Comparison of ENCODE assay signal across 15 cellular contexts in genomic region chr13:51821666-51822065, GRCh38. TPM values are rescaled to one million over a fixed set of nuclear protein-coding genes. Genes with fewer than 3 reads are reported as not detected.
DNase-seq lines count a peak whose midpoint lies in the region; ATAC-seq, FAIRE-seq and TF ChIP-seq lines count a peak whose summit lies in the region.
"Had no signal": no experiment of that assay in that cellular context is flagged by ENCODE, and none has a peak within 500 bp of the region (broad histone marks: within the 10 kb centered on the region; RNA-seq: fewer than 3 reads in every experiment).

No MANE protein-coding gene starts in this region.

- TF ChIP-seq RAD21 in GM12878 (IDR thresholded peaks at IDR 0.05; ENCODE audit: insufficient read depth, low read depth, low read length): no peak

- CTCF ChIA-PET in GM12878 (lab: Yijun Ruan, JAX): interaction anchor here (0.7 to 6.3 kb wide), 7 partner anchors 9 to 305 kb away, joined by 3 to 44 read pairs (median 4); partner anchors contain the start of gene TMEM272

- H3K36me3 ChIP-seq in GM12878 (ENCODE audit: control insufficient read depth in 2 of 2, insufficient read depth in 2 of 2, low read length in 1 of 2) (no peaks in the 10 kb centered on the region), thymus (ENCODE audit: control insufficient read depth, insufficient read depth) (no peaks in the 10 kb centered on the region)

- no TSS peak for BruUV-seq in GM12878 (replicated peaks; lab: Mats Ljungman, UMichigan)

- peak overlapping the region; percentile 11; the same call in 1 of the 2 replicates for H3K4me2 ChIP-seq in GM12878 (ENCODE audit: control insufficient read depth, insufficient read depth)

- no peaks in the 10 kb centered on the region for H4K20me1 ChIP-seq in GM12878 (ENCODE audit: control insufficient read depth, insufficient read depth)

- WGBS in GM12878 (ENCODE audit: insufficient coverage, insufficient replicate concordance, low lambda C conversion rate, missing lambda C conversion rate): 13% methylated on average over 2 of the region's 2 CpGs
- 6% methylated on average over 2 of the region's 2 CpGs for WGBS in thymus

- TF ChIP-seq EP300 in GM12878 (IDR thresholded peaks at IDR 0.05; ENCODE audit: borderline replicate concordance in 1 of 2, control insufficient read depth in 1 of 2, low read depth in 2 of 2, low read length in 2 of 2): no peak

- H3K79me2 ChIP-seq in GM12878 (ENCODE audit: control insufficient read depth, insufficient read depth, low read length): no peaks in the 10 kb centered on the region

- DNase-seq in cardiac septum (ENCODE audit: low spot score) (peak; percentile 69), left cardiac atrium (no peak), NOMO-1 treated with dmso at 0.1 percent for 144 hours (lab: John Stamatoyannopoulos, UW; ENCODE audit: unreplicated experiment) (peak; percentile 46), GM12878 (ENCODE audit: low read depth, low spot score) (no peak), GM20000 (ENCODE audit: low spot score) (no peak), NCI-H2029 treated with DMSO at 0.1 percent for 48 hours (lab: John Stamatoyannopoulos, UW) (no peak)
- DNase-seq: NCI-H1694 had no signal

- H3K9ac ChIP-seq in GM12878 (ENCODE audit: control insufficient read depth, insufficient read depth, low read length): no peak overlapping the region

- H3K27ac ChIP-seq in GM12878 (ENCODE audit: control insufficient read depth, insufficient read depth) (no peak overlapping the region), thymus (ENCODE audit: low read depth) (peak overlapping the region; percentile 67)
- H3K27ac ChIP-seq: coronary artery had no signal

- POLR2A ChIA-PET in GM12878 (lab: Charles Lee): interaction anchor here (0.6 to 0.8 kb wide), 4 partner anchors 9 to 461 kb away, joined by 3 to 6 read pairs (median 4); no protein-coding TSS in a partner anchor

- intact Hi-C loops in cardiac septum (cut with DNase I): no loop called here
- intact Hi-C loops in left cardiac atrium (cut with DNase I): no loop called here
- intact Hi-C loops in GM12878 (cut with micrococcal nuclease; ENCODE audit: unreplicated experiment): no loop called here

- H3K4me3 ChIP-seq in GM12878: no peak overlapping the region
- peak overlapping the region; percentile 25 for H3K4me3 ChIP-seq in thymus (ENCODE audit: low read length)
- H3K4me3 ChIP-seq: coronary artery had no signal

- H3K4me1 ChIP-seq in GM12878 (ENCODE audit: control insufficient read depth, insufficient read depth, low read length): peaks cover 30% of the 10 kb centered on the region
- H3K4me1 ChIP-seq in thymus (ENCODE audit: control insufficient read depth, insufficient read depth, low read length): peaks cover 32% of the 10 kb centered on the region

- in situ Hi-C loops in GM12878 (cut with MboI): no loop called here

- SMC1A ChIA-PET in GM12878 (lab: Charles Lee; ENCODE audit: uncharacterized antibody, unreplicated experiment): interaction anchor here (0.6 to 4.9 kb wide), 3 partner anchors 10 to 723 kb away, joined by 3 to 36 read pairs (median 4); no protein-coding TSS in a partner anchor

- RAD21 ChIA-PET in GM12878 (lab: Charles Lee; ENCODE audit: unreplicated experiment): interaction anchor here (0.5 to 0.8 kb wide), 3 partner anchors 11 to 1427 kb away, joined by 3 to 4 read pairs (median 3); no protein-coding TSS in a partner anchor

- no peak for FAIRE-seq in GM12878 (lab: Jason Lieb, UNC)
- FAIRE-seq: keratinocyte, TTC549, urothelium cell line had no signal

- H3K27me3 ChIP-seq in GM12878 (replicated peaks in 1 of 2; ENCODE audit: control insufficient read depth in 2 of 2, insufficient read depth in 2 of 2, low read length in 1 of 2) (no peaks in the 10 kb centered on the region), thymus (ENCODE audit: control insufficient read depth, insufficient read depth) (no peaks in the 10 kb centered on the region)

- TF ChIP-seq POLR2A in GM12878 (IDR thresholded peaks at IDR 0.05; ENCODE audit: low read depth, low read length): no peak

- ATAC-seq in left cardiac atrium: no peak
- ATAC-seq in GM12878: no peak; the same call in 2 of the 3 replicates
- no peak for ATAC-seq in HG02884 (IDR thresholded peaks at IDR 0.05; ENCODE audit: unreplicated experiment)
- ATAC-seq: Panc1 had no signal

- TF ChIP-seq CTCF in GM12878 (IDR thresholded peaks at IDR 0.05 in 2 of 3, conservative IDR thresholded peaks at IDR 0.05 in 1 of 3; ENCODE audit: control insufficient read depth in 2 of 3, extremely low read depth in 1 of 3, insufficient read depth in 1 of 3, low read depth in 3 of 3, low read length in 3 of 3) (no peak), GM20000 (IDR thresholded peaks at IDR 0.05; ENCODE audit: extremely low read depth, missing control alignments) (no peak)

- H3K9me3 ChIP-seq in GM12878 (replicated peaks; ENCODE audit: control insufficient read depth, insufficient read depth, low read length) (no peaks in the 10 kb centered on the region), thymus (ENCODE audit: control insufficient read depth) (no peaks in the 10 kb centered on the region)

- H2AFZ ChIP-seq in GM12878 (ENCODE audit: control insufficient read depth, low read depth, low read length): no peak overlapping the region; the same call in 1 of the 2 replicates

TF ChIP-seq in GM12878, 131 proteins besides CTCF, POLR2A, EP300 and RAD21 (continues in another document):
- TF ChIP-seq MTA3 (IDR thresholded peaks at IDR 0.05; ENCODE audit: borderline replicate concordance, low read length) (no peak), TCF12 (IDR thresholded peaks at IDR 0.05; ENCODE audit: low read depth, low read length) (no peak), ZNF384 (IDR thresholded peaks at IDR 0.05; ENCODE audit: borderline replicate concordance, low read depth, low read length) (peak; percentile 77; the same call in 1 of the 2 replicates), CHD1 (IDR thresholded peaks at IDR 0.05; ENCODE audit: low read depth, low read length) (no peak), GATAD2B (conservative IDR thresholded peaks at IDR 0.05; ENCODE audit: low read depth) (no peak)

RNA-seq across cellular contexts. Expression of gene DHRS12, which starts 17.7 kb away (rescaled TPM):
- total RNA-seq in cardiac septum: 9.8 TPM
- total RNA-seq in left cardiac atrium: 10 to 100 TPM in 1 of 2 donors, 1 to 10 TPM in 1; 9.1 to 13.3 TPM
- total RNA-seq in GM12878 (2013; cell fraction: nucleolus; rRNA removed): 4.2 and 5.0 TPM in 2 replicates
- total RNA-seq in GM12878 (2014; rRNA removed): 9.9 and 11.6 TPM in 2 replicates
- 4.3 TPM in 2 replicates for total RNA-seq in GM12878 (2014; rRNA removed; fragmentation: Illumina TruSeq; extraction: Trizol)
- 7.0 and 7.7 TPM in 2 replicates for total RNA-seq in GM12878 (2021)
- polyA plus RNA-seq in GM12878 (2011; ENCODE audit: low read depth): 3.4 TPM
- 5.5 and 6.5 TPM in 2 replicates for polyA plus RNA-seq in GM12878 (2011; rRNA removed)
- polyA plus RNA-seq in GM12878 (2011; cell fraction: cytosol; rRNA removed): 4.8 and 5.9 TPM in 2 replicates
- 9.8 and 10.1 TPM in 2 replicates for polyA plus RNA-seq in GM12878 (2011; cell fraction: nucleus; rRNA removed)
- polyA plus RNA-seq in GM12878 (2012): 6.4 and 7.2 TPM in 2 replicates
- polyA plus RNA-seq in GM12878 (2014; fragmentation: Illumina TruSeq; extraction: Trizol): 7.8 and 9.0 TPM in 2 replicates
- 1 to 10 TPM; 2.9 to 4.0 TPM for polyA plus RNA-seq in GM12878 (2014; fragmentation: Nextera tagmentation; extraction: Ambion mirVana)
- polyA plus RNA-seq in GM12878 (2014; rRNA removed): 8.8 and 11.9 TPM in 2 replicates
- polyA plus RNA-seq in GM12878 (2016; fragmentation: Nextera tagmentation; extraction: Ambion mirVana): 10 to 100 TPM; 10.7 to 11.3 TPM
- 2.9 and 4.2 TPM in 2 replicates for polyA minus RNA-seq in GM12878 (2011; rRNA and poly(A)+ RNA removed)
- 2.3 TPM in 1 of 2 replicates, not detected in the other for polyA minus RNA-seq in GM12878 (2011; cell fraction: cytosol; rRNA and poly(A)+ RNA removed)
- 3.6 and 5.7 TPM in 2 replicates for polyA minus RNA-seq in GM12878 (2011; cell fraction: nucleus; rRNA and poly(A)+ RNA removed)
- polyA plus RNA-seq in thymus: 14.8 TPM

RNA-seq across cellular contexts. Expression of gene TMEM272, which starts 23.3 kb away (rescaled TPM):
- total RNA-seq in cardiac septum: 1.7 TPM
- 1 to 10 TPM in 1 of 2 donors, under 1 TPM in 1; 0.68 to 1.4 TPM for total RNA-seq in left cardiac atrium
- not detected in 2 replicates for total RNA-seq in GM12878 (2013; cell fraction: nucleolus; rRNA removed)
- total RNA-seq in GM12878 (2014; rRNA removed): 0.05 TPM in 1 of 2 replicates, not detected in the other
- not detected in 2 replicates for total RNA-seq in GM12878 (2014; rRNA removed; fragmentation: Illumina TruSeq; extraction: Trizol)
- total RNA-seq in GM12878 (2021): not detected in 2 replicates
- not detected for polyA plus RNA-seq in GM12878 (2011; ENCODE audit: low read depth)
- polyA plus RNA-seq in GM12878 (2011; rRNA removed): 0.01 and 0.04 TPM in 2 replicates
- polyA plus RNA-seq in GM12878 (2011; cell fraction: cytosol; rRNA removed): not detected in 2 replicates
- 0.04 TPM in 1 of 2 replicates, not detected in the other for polyA plus RNA-seq in GM12878 (2011; cell fraction: nucleus; rRNA removed)
- polyA plus RNA-seq in GM12878 (2012): not detected in 2 replicates
- polyA plus RNA-seq in GM12878 (2014; fragmentation: Illumina TruSeq; extraction: Trizol): not detected in 2 replicates
- not detected for polyA plus RNA-seq in GM12878 (2014; fragmentation: Nextera tagmentation; extraction: Ambion mirVana)
- polyA plus RNA-seq in GM12878 (2014; rRNA removed): 0.04 TPM in 1 of 2 replicates, not detected in the other
- polyA plus RNA-seq in GM12878 (2016; fragmentation: Nextera tagmentation; extraction: Ambion mirVana): not detected
- 0.15 TPM in 1 of 2 replicates, not detected in the other for polyA minus RNA-seq in GM12878 (2011; rRNA and poly(A)+ RNA removed)
- not detected in 2 replicates for polyA minus RNA-seq in GM12878 (2011; cell fraction: cytosol; rRNA and poly(A)+ RNA removed)
- polyA minus RNA-seq in GM12878 (2011; cell fraction: nucleus; rRNA and poly(A)+ RNA removed): 0.10 and 0.12 TPM in 2 replicates
- polyA plus RNA-seq in thymus: 0.68 TPM
- total RNA-seq: skeletal muscle tissue had no signal
- polyA plus RNA-seq: keratinocyte had no signal

RNA-seq across cellular contexts. Expression of gene CCDC70, which starts 40.1 kb away (rescaled TPM):
- total RNA-seq in cardiac septum (not detected), left cardiac atrium (not detected), GM12878 (2014; rRNA removed) (not detected in 2 replicates), GM12878 (2014; rRNA removed; fragmentation: Illumina TruSeq; extraction: Trizol) (not detected in 2 replicates), GM12878 (2021) (not detected in 2 replicates)
- total RNA-seq in GM12878 (2013; cell fraction: nucleolus; rRNA removed): not detected in 2 replicates
- not detected for polyA plus RNA-seq in GM12878 (2011; ENCODE audit: low read depth)
- polyA plus RNA-seq in GM12878 (2011; rRNA removed) (not detected in 2 replicates), GM12878 (2014; fragmentation: Illumina TruSeq; extraction: Trizol) (not detected in 2 replicates), GM12878 (2014; fragmentation: Nextera tagmentation; extraction: Ambion mirVana) (not detected), GM12878 (2014; rRNA removed) (not detected in 2 replicates), GM12878 (2016; fragmentation: Nextera tagmentation; extraction: Ambion mirVana) (not detected), thymus (0.07 TPM)
- not detected in 2 replicates for polyA plus RNA-seq in GM12878 (2011; cell fraction: cytosol; rRNA removed)
- not detected in 2 replicates for polyA plus RNA-seq in GM12878 (2011; cell fraction: nucleus; rRNA removed)
- not detected in 2 replicates for polyA plus RNA-seq in GM12878 (2012)
- not detected in 2 replicates for polyA minus RNA-seq in GM12878 (2011; rRNA and poly(A)+ RNA removed)
- not detected in 2 replicates for polyA minus RNA-seq in GM12878 (2011; cell fraction: cytosol; rRNA and poly(A)+ RNA removed)
- not detected in 2 replicates for polyA minus RNA-seq in GM12878 (2011; cell fraction: nucleus; rRNA and poly(A)+ RNA removed)
- total RNA-seq: skeletal muscle tissue had no signal
- polyA plus RNA-seq: keratinocyte had no signal

Comparison
In these comparisons a context has a peak if more than half of its experiments do, and no peak if none do; other contexts are left out.
1. DNase-seq: peak in cardiac septum (single experiment) and NOMO-1 treated with dmso at 0.1 percent for 144 hours (single experiment); none in left cardiac atrium (single experiment), GM12878 (single experiment), GM20000 (single experiment) and NCI-H2029 treated with DMSO at 0.1 percent for 48 hours (single experiment).